26 cellular contexts compared by ENCODE assay signal in genomic region chr19:34186205-34186604, GRCh38. TPM values are rescaled to one million over a fixed set of nuclear protein-coding genes. Genes with fewer than 3 reads are reported as not detected.
DNase-seq lines count a peak whose midpoint lies in the region; ATAC-seq, FAIRE-seq and TF ChIP-seq lines count a peak whose summit lies in the region.
"Had no signal": no experiment of that assay in that cellular context is flagged by ENCODE, and none has a peak within 500 bp of the region (broad histone marks: within the 10 kb centered on the region; RNA-seq: fewer than 3 reads in every experiment).

No MANE protein-coding gene starts in this region.

- intact Hi-C loops in activated CD8-positive, alpha-beta T cell treated with anti-CD3 and anti-CD28 coated beads for 36 hours (cut with micrococcal nuclease), result no loop called here
- intact Hi-C loops in HepG2 (cut with micrococcal nuclease; ENCODE audit: unreplicated experiment), result no loop called here

- no peak for TF ChIP-seq CTCF in activated CD8-positive, alpha-beta T cell treated with anti-CD3 and anti-CD28 coated beads for 36 hours (IDR thresholded peaks at IDR 0.05)
- TF ChIP-seq CTCF in Loucy (conservative IDR thresholded peaks at IDR 0.05; ENCODE audit: low read length), result no peak
- no peak for TF ChIP-seq CTCF in progenitor cell of endocrine pancreas (IDR thresholded peaks at IDR 0.05; ENCODE audit: unreplicated experiment)
- no peak for TF ChIP-seq CTCF in HepG2 (CRISPR knock-in tag; IDR thresholded peaks at IDR 0.05)

- H3K9me2 ChIP-seq in Loucy (replicated peaks; ENCODE audit: low read depth, low read length), result no peaks in the 10 kb centered on the region

- CTCF ChIA-PET in activated CD8-positive, alpha-beta T cell treated with anti-CD3 and anti-CD28 coated beads for 36 hours (lab: Charles Lee), result interaction anchor here (1.2 to 1.3 kb wide), 2 partner anchors 8 to 14 kb away, joined by 3 read pairs; partner anchors contain the start of gene LSM14A
- CTCF ChIA-PET in activated CD8-positive, alpha-beta T cell treated with anti-CD3 and anti-CD28 coated beads, Interleukin-2, amount 10 ng/mL, durations not matched to agents 7 days and 5 days (lab: Charles Lee), result interaction anchor here (0.9 to 1.8 kb wide), 3 partner anchors 10 to 161 kb away, joined by 3 to 5 read pairs (median 3); no protein-coding TSS in a partner anchor
- CTCF ChIA-PET in HepG2 (lab: Yijun Ruan, JAX; ENCODE audit: low intra/inter-chr PET ratio, low total read pairs), result no interaction called here

- peaks cover 25% of the 10 kb centered on the region for H3K36me3 Mint-ChIP-seq in activated CD8-positive, alpha-beta T cell treated with anti-CD3 and anti-CD28 coated beads for 36 hours (ENCODE audit: low read depth)
- peaks cover 25% of the 10 kb centered on the region for H3K36me3 Mint-ChIP-seq in activated CD8-positive, alpha-beta T cell treated with anti-CD3 and anti-CD28 coated beads, Interleukin-2, amount 10 ng/mL, durations not matched to agents 7 days and 5 days (ENCODE audit: low read depth)
- peaks cover 26% of the 10 kb centered on the region for H3K36me3 Mint-ChIP-seq in effector memory CD8-positive, alpha-beta T cell (ENCODE audit: insufficient read depth)
- no peaks in the 10 kb centered on the region for H3K36me3 Mint-ChIP-seq in progenitor cell of endocrine pancreas (ENCODE audit: insufficient read depth)

- no peak overlapping the region for H3K9ac ChIP-seq in Loucy (ENCODE audit: low read depth, low read length, poor library complexity, severe bottlenecking)
- H3K9ac ChIP-seq in HepG2 (ENCODE audit: insufficient read depth, low read depth, low read length), result no peak overlapping the region

- no peaks in the 10 kb centered on the region for H3K9me3 Mint-ChIP-seq in activated CD8-positive, alpha-beta T cell treated with anti-CD3 and anti-CD28 coated beads for 36 hours
- no peaks in the 10 kb centered on the region for H3K9me3 Mint-ChIP-seq in activated CD8-positive, alpha-beta T cell treated with anti-CD3 and anti-CD28 coated beads, Interleukin-2, amount 10 ng/mL, durations not matched to agents 7 days and 5 days (ENCODE audit: insufficient read depth)
- no peaks in the 10 kb centered on the region for H3K9me3 Mint-ChIP-seq in effector memory CD8-positive, alpha-beta T cell
- no peaks in the 10 kb centered on the region for H3K9me3 Mint-ChIP-seq in progenitor cell of endocrine pancreas (ENCODE audit: low read depth)
- H3K9me3 Mint-ChIP-seq: activated CD4-positive, alpha-beta T cell treated with anti-CD3 and anti-CD28 coated beads, Interleukin-2, amount 10 ng/mL, durations not matched to agents 7 days and 5 days; T-helper 1 cell treated with Interleukin-12 subunit alpha and Interleukin-12 subunit beta and Interleukin-4 antibody, amounts not matched to agents 30 μg/mL and 1 μg/mL, for 36 hours had no signal

- 0 out of 2 replicates have a peak, but pooled peaks cover under 1% of the 10 kb centered on the region for H3K36me3 ChIP-seq in Loucy (ENCODE audit: insufficient read depth, low read length)
- peaks cover 0 to 14% of the 10 kb centered on the region in 2 experiments; a peak in 1 of 5 replicates for H3K36me3 ChIP-seq in HepG2 (replicated peaks in 1 of 2; ENCODE audit: control insufficient read depth in 1 of 2, insufficient read depth in 2 of 2, low read length in 2 of 2)
- H3K36me3 ChIP-seq: esophagus squamous epithelium, gastrocnemius medialis, left lung, sigmoid colon had no signal

- no peak overlapping the region for H3K27ac ChIP-seq in HepG2 (ENCODE audit: extremely low read length, insufficient read depth, low read length)
- H3K27ac ChIP-seq: esophagus squamous epithelium, hepatocyte had no signal

- H3K4me2 ChIP-seq in Loucy (ENCODE audit: low read depth, low read length, poor library complexity, severe bottlenecking) (peak overlapping the region; percentile 35), HepG2 (ENCODE audit: low read depth, low read length) (no peak overlapping the region)

- H3K27me3 Mint-ChIP-seq in activated CD8-positive, alpha-beta T cell treated with anti-CD3 and anti-CD28 coated beads for 36 hours, result no peaks in the 10 kb centered on the region
- no peaks in the 10 kb centered on the region for H3K27me3 Mint-ChIP-seq in activated CD8-positive, alpha-beta T cell treated with anti-CD3 and anti-CD28 coated beads, Interleukin-2, amount 10 ng/mL, durations not matched to agents 7 days and 5 days (ENCODE audit: low read depth)
- H3K27me3 Mint-ChIP-seq in effector memory CD8-positive, alpha-beta T cell, result no peaks in the 10 kb centered on the region
- no peaks in the 10 kb centered on the region for H3K27me3 Mint-ChIP-seq in progenitor cell of endocrine pancreas
- H3K27me3 Mint-ChIP-seq: activated CD4-positive, alpha-beta T cell treated with anti-CD3 and anti-CD28 coated beads, Interleukin-2, amount 10 ng/mL, durations not matched to agents 7 days and 5 days had no signal

- no peak for ATAC-seq in activated CD8-positive, alpha-beta T cell treated with anti-CD3 and anti-CD28 coated beads for 36 hours
- no peak for ATAC-seq in activated CD8-positive, alpha-beta T cell treated with anti-CD3 and anti-CD28 coated beads, Interleukin-2, amount 10 ng/mL, durations not matched to agents 7 days and 5 days
- no peak for ATAC-seq in effector memory CD8-positive, alpha-beta T cell (replicated peaks)
- no peak for ATAC-seq in HepG2
- ATAC-seq: gastrocnemius medialis; left lung; stimulated activated naive CD8-positive, alpha-beta T cell treated with anti-CD3 and anti-CD28 coated beads, Interleukin-15, Interleukin-2, amounts not matched to agents 100 U/mL and 50 U/mL, for 24 hours had no signal

- H3K4me3 Mint-ChIP-seq in activated CD8-positive, alpha-beta T cell treated with anti-CD3 and anti-CD28 coated beads for 36 hours, result no peak overlapping the region
- no peak overlapping the region for H3K4me3 Mint-ChIP-seq in activated CD8-positive, alpha-beta T cell treated with anti-CD3 and anti-CD28 coated beads, Interleukin-2, amount 10 ng/mL, durations not matched to agents 7 days and 5 days
- H3K4me3 Mint-ChIP-seq in effector memory CD8-positive, alpha-beta T cell, result peak overlapping the region; percentile 34 to 57
- no peak overlapping the region for H3K4me3 Mint-ChIP-seq in progenitor cell of endocrine pancreas (ENCODE audit: low read depth)
- H3K4me3 Mint-ChIP-seq: activated CD4-positive, alpha-beta T cell treated with anti-CD3 and anti-CD28 coated beads, Interleukin-2, amount 10 ng/mL, durations not matched to agents 7 days and 5 days; T-helper 1 cell treated with Interleukin-12 subunit alpha and Interleukin-12 subunit beta and Interleukin-4 antibody, amounts not matched to agents 30 μg/mL and 1 μg/mL, for 36 hours had no signal

- TF ChIP-seq EP300 in HepG2 (IDR thresholded peaks at IDR 0.05; ENCODE audit: low read depth in 2 of 2, low read length in 2 of 2), result no peak
- TF ChIP-seq EP300 in HepG2 (CRISPR knock-in tag; IDR thresholded peaks at IDR 0.05; ENCODE audit: borderline replicate concordance), result no peak

- no peak for DNase-seq in activated CD8-positive, alpha-beta T cell treated with anti-CD3 and anti-CD28 coated beads for 36 hours
- no peak for DNase-seq in activated CD8-positive, alpha-beta T cell treated with anti-CD3 and anti-CD28 coated beads, Interleukin-2, amount 10 ng/mL, durations not matched to agents 7 days and 5 days
- no peak for DNase-seq in effector memory CD8-positive, alpha-beta T cell
- DNase-seq in progenitor cell of endocrine pancreas (ENCODE audit: low spot score, unreplicated experiment), result no peak
- no peak for DNase-seq in activated CD4-positive, CD25-positive, alpha-beta regulatory T cell treated with anti-CD3 and anti-CD28 coated beads, Interleukin-2, amount 50 U/mL, for 72 hours
- DNase-seq in HepG2 (ENCODE audit: low spot score), result no peak
- no peak for DNase-seq in NCI-H1436 treated with DMSO at 0.1 percent for 48 hours (lab: John Stamatoyannopoulos, UW)
- DNase-seq: activated CD4-positive, alpha-beta T cell treated with anti-CD3 and anti-CD28 coated beads, Interleukin-2, amount 10 ng/mL, durations not matched to agents 7 days and 5 days; activated gamma-delta T cell; AML-193; Caco-2; DMS79 treated with DMSO at 0.1 percent for 48 hours; esophagus squamous epithelium; gastrocnemius medialis; Kasumi-1; left lung; NCI-H1930; NCI-H526; posterior cingulate gyrus; sigmoid colon; stimulated activated naive CD8-positive, alpha-beta T cell treated with anti-CD3 and anti-CD28 coated beads, Interleukin-15, Interleukin-2, amounts not matched to agents 100 U/mL and 50 U/mL, for 24 hours had no signal

- H3K79me2 ChIP-seq in Loucy (ENCODE audit: insufficient read depth, low read length) (peaks cover 99% of the 10 kb centered on the region), HepG2 (ENCODE audit: insufficient read depth, low read length) (peaks cover 97% of the 10 kb centered on the region)

- WGBS in HepG2 (ENCODE audit: low lambda C conversion rate), result 95% methylated on average over 2 of the region's 2 CpGs

- FAIRE-seq in HepG2 (lab: Jason Lieb, UNC), result no peak
- FAIRE-seq: bronchial epithelial cell, HTR-8/SVneo had no signal

- in situ Hi-C loops in HepG2 (cut with HindIII; ENCODE audit: extremely low pct_ligation_motif_present, low pct_unique_long_range_greater_than_20kb), result no loop called here

- BruUV-seq in HepG2 (replicated peaks; lab: Mats Ljungman, UMichigan), result no TSS peak

- H3K27me3 ChIP-seq in Loucy (ENCODE audit: insufficient read depth, low read length, poor library complexity, severe bottlenecking) (no peaks in the 10 kb centered on the region), HepG2 (ENCODE audit: control insufficient read depth in 1 of 2, insufficient read depth in 2 of 2, low read length in 2 of 2) (no peaks in the 10 kb centered on the region)
- H3K27me3 ChIP-seq: esophagus squamous epithelium, gastrocnemius medialis, hepatocyte, left lung, sigmoid colon had no signal

- H2AFZ ChIP-seq in Loucy (ENCODE audit: low read length) (no peak overlapping the region), HepG2 (ENCODE audit: low read length) (no peak overlapping the region)
- H2AFZ ChIP-seq: hepatocyte had no signal

- TF ChIP-seq POLR2A in HepG2 (IDR thresholded peaks at IDR 0.05; ENCODE audit: insufficient read depth in 1 of 2, low read depth in 2 of 2, low read length in 2 of 2), result no peak

- H3K4me1 ChIP-seq in Loucy (ENCODE audit: insufficient read depth, low read length, poor library complexity, severe bottlenecking) (peaks cover 31% of the 10 kb centered on the region), HepG2 (ENCODE audit: insufficient read depth, low read length) (peaks cover 62% of the 10 kb centered on the region)

- H3K9me3 ChIP-seq in Loucy (ENCODE audit: insufficient read depth, low read depth, low read length), result no peaks in the 10 kb centered on the region
- H3K9me3 ChIP-seq in HepG2 (ENCODE audit: low read length), result no peaks in the 10 kb centered on the region
- H3K9me3 ChIP-seq: Caco-2, esophagus squamous epithelium, gastrocnemius medialis, left lung, sigmoid colon had no signal

- peaks cover 76% of the 10 kb centered on the region for H3K4me1 Mint-ChIP-seq in activated CD8-positive, alpha-beta T cell treated with anti-CD3 and anti-CD28 coated beads for 36 hours (ENCODE audit: low read depth)
- H3K4me1 Mint-ChIP-seq in activated CD8-positive, alpha-beta T cell treated with anti-CD3 and anti-CD28 coated beads, Interleukin-2, amount 10 ng/mL, durations not matched to agents 7 days and 5 days (ENCODE audit: low read depth), result peaks cover 46% of the 10 kb centered on the region
- peaks cover 48 to 73% of the 10 kb centered on the region in 2 donors for H3K4me1 Mint-ChIP-seq in effector memory CD8-positive, alpha-beta T cell (ENCODE audit: low read depth in 2 of 2)
- H3K4me1 Mint-ChIP-seq in progenitor cell of endocrine pancreas (ENCODE audit: low read depth), result peaks cover 27% of the 10 kb centered on the region

- no peaks in the 10 kb centered on the region for H3F3A ChIP-seq in Loucy (ENCODE audit: low read depth)

- POLR2A ChIA-PET in activated CD8-positive, alpha-beta T cell treated with anti-CD3 and anti-CD28 coated beads for 36 hours (lab: Charles Lee), result interaction anchor here (0.8 to 1.5 kb wide), 4 partner anchors 11 to 40 kb away, joined by 3 to 5 read pairs (median 3); partner anchors contain the start of gene LSM14A
- POLR2A ChIA-PET in activated CD8-positive, alpha-beta T cell treated with anti-CD3 and anti-CD28 coated beads, Interleukin-2, amount 10 ng/mL, durations not matched to agents 7 days and 5 days (lab: Charles Lee), result interaction anchor here (2.3 kb wide), 1 partner anchor 13 kb away, joined by 10 read pairs; no protein-coding TSS in a partner anchor
- POLR2A ChIA-PET in HepG2 (lab: Yijun Ruan, JAX), result no interaction called here

- no peak for TF ChIP-seq RAD21 in HepG2 (CRISPR knock-in tag; IDR thresholded peaks at IDR 0.05)

- H3K4me3 ChIP-seq in Loucy (ENCODE audit: low read length, poor library complexity, severe bottlenecking) (no peak overlapping the region), HepG2 (replicated peaks in 1 of 3; ENCODE audit: insufficient read depth in 1 of 3, low read depth in 2 of 3, low read length in 3 of 3) (no peak overlapping the region)
- H3K4me3 ChIP-seq: esophagus squamous epithelium, gastrocnemius medialis, hepatocyte, left lung, sigmoid colon had no signal

- H4K20me1 ChIP-seq in Loucy (ENCODE audit: insufficient read depth, low read length, poor library complexity, severe bottlenecking), result peaks cover 98% of the 10 kb centered on the region
- peaks cover 81% of the 10 kb centered on the region for H4K20me1 ChIP-seq in HepG2 (ENCODE audit: insufficient read depth, low read length)

- H3K27ac Mint-ChIP-seq in activated CD8-positive, alpha-beta T cell treated with anti-CD3 and anti-CD28 coated beads for 36 hours, result peak overlapping the region; percentile 60
- no peak overlapping the region for H3K27ac Mint-ChIP-seq in activated CD8-positive, alpha-beta T cell treated with anti-CD3 and anti-CD28 coated beads, Interleukin-2, amount 10 ng/mL, durations not matched to agents 7 days and 5 days
- peak overlapping the region; percentile 72 to 92 for H3K27ac Mint-ChIP-seq in effector memory CD8-positive, alpha-beta T cell
- H3K27ac Mint-ChIP-seq in progenitor cell of endocrine pancreas, result peak overlapping the region; percentile 39
- H3K27ac Mint-ChIP-seq: activated CD4-positive, alpha-beta T cell treated with anti-CD3 and anti-CD28 coated beads, Interleukin-2, amount 10 ng/mL, durations not matched to agents 7 days and 5 days; T-helper 1 cell treated with Interleukin-12 subunit alpha and Interleukin-12 subunit beta and Interleukin-4 antibody, amounts not matched to agents 30 μg/mL and 1 μg/mL, for 36 hours had no signal

RNA-seq across cellular contexts. Expression of gene LSM14A, which starts 13.9 kb away (rescaled TPM):
- 10 to 100 TPM; 98.6 to 99.3 TPM for total RNA-seq in activated CD8-positive, alpha-beta T cell treated with anti-CD3 and anti-CD28 coated beads for 36 hours
- 100 to 1,000 TPM; 133 to 139 TPM for total RNA-seq in activated CD8-positive, alpha-beta T cell treated with anti-CD3 and anti-CD28 coated beads, Interleukin-2, amount 10 ng/mL, durations not matched to agents 7 days and 5 days
- total RNA-seq in progenitor cell of endocrine pancreas, result 120 and 133 TPM in 2 replicates
- total RNA-seq in HepG2 (2016; rRNA removed; fragmentation: Illumina TruSeq; extraction: Trizol), result 83.6 and 109 TPM in 2 replicates
- 79.6 and 86.8 TPM in 2 replicates for total RNA-seq in HepG2 (2016; cell fraction: cytosol; rRNA removed; fragmentation: Illumina TruSeq; extraction: Trizol; ENCODE audit: low read depth)
- 89.2 and 94.7 TPM in 2 replicates for total RNA-seq in HepG2 (2016; cell fraction: insoluble cytoplasmic fraction; rRNA removed; fragmentation: Illumina TruSeq; extraction: Trizol)
- total RNA-seq in HepG2 (2016; cell fraction: membrane; rRNA removed; fragmentation: Illumina TruSeq; extraction: Trizol), result 169 and 188 TPM in 2 replicates
- total RNA-seq in HepG2 (2016; cell fraction: nucleus; rRNA removed; fragmentation: Illumina TruSeq; extraction: Trizol), result 40.2 and 49.9 TPM in 2 replicates
- polyA plus RNA-seq in HepG2 (2011; rRNA removed), result 62.4 and 77.0 TPM in 2 replicates
- polyA plus RNA-seq in HepG2 (2011; cell fraction: cytosol; rRNA removed), result 52.2 and 64.2 TPM in 2 replicates
- polyA plus RNA-seq in HepG2 (2011; cell fraction: nucleus; rRNA removed), result 37.8 and 45.4 TPM in 2 replicates
- 77.5 and 77.9 TPM in 2 replicates for polyA plus RNA-seq in HepG2 (2012)
- polyA plus RNA-seq in HepG2 (2016; cell fraction: cytosol; fragmentation: Illumina TruSeq; extraction: Trizol; ENCODE audit: low read depth), result 124 and 135 TPM in 2 replicates
- 149 and 181 TPM in 2 replicates for polyA plus RNA-seq in HepG2 (2016; cell fraction: insoluble cytoplasmic fraction; fragmentation: Illumina TruSeq; extraction: Trizol; ENCODE audit: low read depth)
- polyA plus RNA-seq in HepG2 (2016; cell fraction: membrane; fragmentation: Illumina TruSeq; extraction: Trizol; ENCODE audit: low read depth), result 172 and 199 TPM in 2 replicates
- 67.0 and 73.1 TPM in 2 replicates for polyA plus RNA-seq in HepG2 (2016; cell fraction: nucleus; fragmentation: Illumina TruSeq; extraction: Trizol; ENCODE audit: insufficient read depth, low read depth)
- 166 and 255 TPM in 2 replicates for polyA minus RNA-seq in HepG2 (2011; rRNA and poly(A)+ RNA removed; ENCODE audit: low replicate concordance)
- polyA minus RNA-seq in HepG2 (2011; cell fraction: cytosol; rRNA and poly(A)+ RNA removed), result 61.4 and 69.0 TPM in 2 replicates
- 87.8 and 114 TPM in 2 replicates for polyA minus RNA-seq in HepG2 (2011; cell fraction: nucleus; rRNA and poly(A)+ RNA removed)

Comparison
In these comparisons a context has a peak if more than half of its experiments do, and no peak if none do; other contexts are left out.
1. H3K4me3 Mint-ChIP-seq: peak in effector memory CD8-positive, alpha-beta T cell (2 of 2); none in activated CD8-positive, alpha-beta T cell treated with anti-CD3 and anti-CD28 coated beads for 36 hours (single experiment), activated CD8-positive, alpha-beta T cell treated with anti-CD3 and anti-CD28 coated beads, Interleukin-2, amount 10 ng/mL, durations not matched to agents 7 days and 5 days (single experiment) and progenitor cell of endocrine pancreas (single experiment).